ENCODE assay signal across 1 cellular context in the genomic region with DNA sequence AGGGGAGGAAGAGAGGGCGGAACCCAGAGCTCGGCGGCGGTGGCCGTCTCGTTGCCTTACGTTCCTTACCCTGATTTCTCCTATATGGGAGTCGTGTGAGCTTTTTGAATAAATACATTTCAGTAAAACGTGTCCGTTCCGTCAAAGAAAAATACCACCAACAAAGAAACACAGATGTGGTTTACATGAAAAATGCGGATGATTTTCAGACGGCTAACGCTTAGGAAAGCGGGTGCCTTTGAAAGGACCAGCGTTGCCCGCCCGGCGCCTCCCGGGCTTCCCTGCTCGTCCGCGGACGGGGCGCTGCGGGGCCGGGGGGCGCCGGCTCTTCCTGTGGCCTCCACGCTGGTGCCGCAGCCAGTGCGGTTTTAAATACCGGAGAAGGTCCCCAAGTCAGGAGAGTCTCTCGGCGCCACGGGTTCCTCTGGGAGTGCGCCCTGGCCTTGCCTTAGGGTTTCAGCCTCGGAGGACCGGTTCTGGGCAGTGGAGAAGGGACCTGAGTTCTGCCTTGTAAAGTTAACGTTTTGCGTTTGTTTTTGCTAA.
A peak's percentile ranks its signal among the peaks of the same experiment; 100 is the strongest.
TF ChIP-seq lines count a peak whose summit lies in the region.

No MANE protein-coding gene starts in this region.

TF ChIP-seq in HepG2, 621 proteins besides CTCF, POLR2A, EP300 and RAD21 (continues in another document):
- TF ChIP-seq SALL2 (CRISPR knock-in tag; IDR thresholded peaks at IDR 0.05) (no peak), NR2F1 (CRISPR knock-in tag; IDR thresholded peaks at IDR 0.05) (no peak), ZNF619 (CRISPR knock-in tag; IDR thresholded peaks at IDR 0.05) (no peak), ZNF101 (CRISPR knock-in tag; IDR thresholded peaks at IDR 0.05; ENCODE audit: borderline replicate concordance, low read depth) (no peak), ZNF264 (CRISPR knock-in tag; IDR thresholded peaks at IDR 0.05) (no peak), ZNF782 (CRISPR knock-in tag; IDR thresholded peaks at IDR 0.05; ENCODE audit: borderline replicate concordance) (no peak), CHD2 (IDR thresholded peaks at IDR 0.05; ENCODE audit: low read depth, low read length) (no peak), MBD4 (IDR thresholded peaks at IDR 0.05; ENCODE audit: borderline replicate concordance, low read length) (no peak), MAZ (IDR thresholded peaks at IDR 0.05; ENCODE audit: borderline replicate concordance, low read depth, low read length) (no peak), MAZ (CRISPR knock-in tag; IDR thresholded peaks at IDR 0.05; ENCODE audit: low read depth) (no peak), NCOA1 (CRISPR knock-in tag; IDR thresholded peaks at IDR 0.05) (no peak), AGO2 (optimal IDR thresholded peaks at IDR 0.05; ENCODE audit: low read depth, low read length) (peak; percentile 68), RARA (CRISPR knock-in tag; IDR thresholded peaks at IDR 0.05) (no peak), TFE3 (CRISPR knock-in tag; IDR thresholded peaks at IDR 0.05) (no peak), FLYWCH1 (CRISPR knock-in tag; IDR thresholded peaks at IDR 0.05) (no peak), ZNF335 (CRISPR knock-in tag; IDR thresholded peaks at IDR 0.05) (peak; percentile 93), ZIK1 (CRISPR knock-in tag; IDR thresholded peaks at IDR 0.05; ENCODE audit: borderline replicate concordance, low read depth) (no peak), MTERF4 (CRISPR knock-in tag; IDR thresholded peaks at IDR 0.05) (no peak), ZFY (CRISPR knock-in tag; IDR thresholded peaks at IDR 0.05) (no peak; the same call in 1 of the 2 replicates), ZBTB42 (CRISPR knock-in tag; IDR thresholded peaks at IDR 0.05) (no peak), SAFB2 (CRISPR knock-in tag; IDR thresholded peaks at IDR 0.05; ENCODE audit: borderline replicate concordance, low read depth) (no peak), TRIM24 (CRISPR knock-in tag; IDR thresholded peaks at IDR 0.05) (no peak), BCL6 (CRISPR knock-in tag; IDR thresholded peaks at IDR 0.05) (no peak), KLF15 (CRISPR knock-in tag; IDR thresholded peaks at IDR 0.05; ENCODE audit: borderline replicate concordance) (no peak), SOX6 (IDR thresholded peaks at IDR 0.05) (no peak), SOX6 (CRISPR knock-in tag; IDR thresholded peaks at IDR 0.05) (no peak), ZNF407 (CRISPR knock-in tag; IDR thresholded peaks at IDR 0.05; ENCODE audit: not compliant biosample characterization) (no peak), RBM39 (IDR thresholded peaks at IDR 0.05; ENCODE audit: low read depth, low read length, poor library complexity, severe bottlenecking) (no peak)
- TF ChIP-seq, protein P1, sequence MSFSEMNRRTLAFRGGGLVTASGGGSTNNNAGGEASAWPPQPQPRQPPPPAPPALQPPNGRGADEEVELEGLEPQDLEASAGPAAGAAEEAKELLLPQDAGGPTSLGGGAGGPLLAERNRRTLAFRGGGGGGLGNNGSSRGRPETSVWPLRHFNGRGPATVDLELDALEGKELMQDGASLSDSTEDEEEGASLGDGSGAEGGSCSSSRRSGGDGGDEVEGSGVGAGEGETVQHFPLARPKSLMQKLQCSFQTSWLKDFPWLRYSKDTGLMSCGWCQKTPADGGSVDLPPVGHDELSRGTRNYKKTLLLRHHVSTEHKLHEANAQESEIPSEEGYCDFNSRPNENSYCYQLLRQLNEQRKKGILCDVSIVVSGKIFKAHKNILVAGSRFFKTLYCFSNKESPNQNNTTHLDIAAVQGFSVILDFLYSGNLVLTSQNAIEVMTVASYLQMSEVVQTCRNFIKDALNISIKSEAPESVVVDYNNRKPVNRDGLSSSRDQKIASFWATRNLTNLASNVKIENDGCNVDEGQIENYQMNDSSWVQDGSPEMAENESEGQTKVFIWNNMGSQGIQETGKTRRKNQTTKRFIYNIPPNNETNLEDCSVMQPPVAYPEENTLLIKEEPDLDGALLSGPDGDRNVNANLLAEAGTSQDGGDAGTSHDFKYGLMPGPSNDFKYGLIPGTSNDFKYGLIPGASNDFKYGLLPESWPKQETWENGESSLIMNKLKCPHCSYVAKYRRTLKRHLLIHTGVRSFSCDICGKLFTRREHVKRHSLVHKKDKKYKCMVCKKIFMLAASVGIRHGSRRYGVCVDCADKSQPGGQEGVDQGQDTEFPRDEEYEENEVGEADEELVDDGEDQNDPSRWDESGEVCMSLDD (CRISPR knock-in tag; IDR thresholded peaks at IDR 0.05; ENCODE audit: borderline replicate concordance): no peak
- TF ChIP-seq, protein P2, sequence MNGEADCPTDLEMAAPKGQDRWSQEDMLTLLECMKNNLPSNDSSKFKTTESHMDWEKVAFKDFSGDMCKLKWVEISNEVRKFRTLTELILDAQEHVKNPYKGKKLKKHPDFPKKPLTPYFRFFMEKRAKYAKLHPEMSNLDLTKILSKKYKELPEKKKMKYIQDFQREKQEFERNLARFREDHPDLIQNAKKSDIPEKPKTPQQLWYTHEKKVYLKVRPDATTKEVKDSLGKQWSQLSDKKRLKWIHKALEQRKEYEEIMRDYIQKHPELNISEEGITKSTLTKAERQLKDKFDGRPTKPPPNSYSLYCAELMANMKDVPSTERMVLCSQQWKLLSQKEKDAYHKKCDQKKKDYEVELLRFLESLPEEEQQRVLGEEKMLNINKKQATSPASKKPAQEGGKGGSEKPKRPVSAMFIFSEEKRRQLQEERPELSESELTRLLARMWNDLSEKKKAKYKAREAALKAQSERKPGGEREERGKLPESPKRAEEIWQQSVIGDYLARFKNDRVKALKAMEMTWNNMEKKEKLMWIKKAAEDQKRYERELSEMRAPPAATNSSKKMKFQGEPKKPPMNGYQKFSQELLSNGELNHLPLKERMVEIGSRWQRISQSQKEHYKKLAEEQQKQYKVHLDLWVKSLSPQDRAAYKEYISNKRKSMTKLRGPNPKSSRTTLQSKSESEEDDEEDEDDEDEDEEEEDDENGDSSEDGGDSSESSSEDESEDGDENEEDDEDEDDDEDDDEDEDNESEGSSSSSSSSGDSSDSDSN (CRISPR knock-in tag; IDR thresholded peaks at IDR 0.05): peak; percentile 37; the same call in 1 of the 2 replicates
- TF ChIP-seq, protein P3, sequence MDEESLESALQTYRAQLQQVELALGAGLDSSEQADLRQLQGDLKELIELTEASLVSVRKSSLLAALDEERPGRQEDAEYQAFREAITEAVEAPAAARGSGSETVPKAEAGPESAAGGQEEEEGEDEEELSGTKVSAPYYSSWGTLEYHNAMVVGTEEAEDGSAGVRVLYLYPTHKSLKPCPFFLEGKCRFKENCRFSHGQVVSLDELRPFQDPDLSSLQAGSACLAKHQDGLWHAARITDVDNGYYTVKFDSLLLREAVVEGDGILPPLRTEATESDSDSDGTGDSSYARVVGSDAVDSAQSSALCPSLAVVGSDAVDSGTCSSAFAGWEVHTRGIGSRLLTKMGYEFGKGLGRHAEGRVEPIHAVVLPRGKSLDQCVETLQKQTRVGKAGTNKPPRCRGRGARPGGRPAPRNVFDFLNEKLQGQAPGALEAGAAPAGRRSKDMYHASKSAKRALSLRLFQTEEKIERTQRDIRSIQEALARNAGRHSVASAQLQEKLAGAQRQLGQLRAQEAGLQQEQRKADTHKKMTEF (CRISPR knock-in tag; IDR thresholded peaks at IDR 0.05): no peak; the same call in 1 of the 2 replicates
- TF ChIP-seq, protein P4, sequence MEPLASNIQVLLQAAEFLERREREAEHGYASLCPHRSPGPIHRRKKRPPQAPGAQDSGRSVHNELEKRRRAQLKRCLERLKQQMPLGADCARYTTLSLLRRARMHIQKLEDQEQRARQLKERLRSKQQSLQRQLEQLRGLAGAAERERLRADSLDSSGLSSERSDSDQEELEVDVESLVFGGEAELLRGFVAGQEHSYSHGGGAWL (CRISPR knock-in tag; IDR thresholded peaks at IDR 0.05): 0 out of 2 replicates have a peak, but pooled peaks have one; percentile 15
- TF ChIP-seq, protein P5, sequence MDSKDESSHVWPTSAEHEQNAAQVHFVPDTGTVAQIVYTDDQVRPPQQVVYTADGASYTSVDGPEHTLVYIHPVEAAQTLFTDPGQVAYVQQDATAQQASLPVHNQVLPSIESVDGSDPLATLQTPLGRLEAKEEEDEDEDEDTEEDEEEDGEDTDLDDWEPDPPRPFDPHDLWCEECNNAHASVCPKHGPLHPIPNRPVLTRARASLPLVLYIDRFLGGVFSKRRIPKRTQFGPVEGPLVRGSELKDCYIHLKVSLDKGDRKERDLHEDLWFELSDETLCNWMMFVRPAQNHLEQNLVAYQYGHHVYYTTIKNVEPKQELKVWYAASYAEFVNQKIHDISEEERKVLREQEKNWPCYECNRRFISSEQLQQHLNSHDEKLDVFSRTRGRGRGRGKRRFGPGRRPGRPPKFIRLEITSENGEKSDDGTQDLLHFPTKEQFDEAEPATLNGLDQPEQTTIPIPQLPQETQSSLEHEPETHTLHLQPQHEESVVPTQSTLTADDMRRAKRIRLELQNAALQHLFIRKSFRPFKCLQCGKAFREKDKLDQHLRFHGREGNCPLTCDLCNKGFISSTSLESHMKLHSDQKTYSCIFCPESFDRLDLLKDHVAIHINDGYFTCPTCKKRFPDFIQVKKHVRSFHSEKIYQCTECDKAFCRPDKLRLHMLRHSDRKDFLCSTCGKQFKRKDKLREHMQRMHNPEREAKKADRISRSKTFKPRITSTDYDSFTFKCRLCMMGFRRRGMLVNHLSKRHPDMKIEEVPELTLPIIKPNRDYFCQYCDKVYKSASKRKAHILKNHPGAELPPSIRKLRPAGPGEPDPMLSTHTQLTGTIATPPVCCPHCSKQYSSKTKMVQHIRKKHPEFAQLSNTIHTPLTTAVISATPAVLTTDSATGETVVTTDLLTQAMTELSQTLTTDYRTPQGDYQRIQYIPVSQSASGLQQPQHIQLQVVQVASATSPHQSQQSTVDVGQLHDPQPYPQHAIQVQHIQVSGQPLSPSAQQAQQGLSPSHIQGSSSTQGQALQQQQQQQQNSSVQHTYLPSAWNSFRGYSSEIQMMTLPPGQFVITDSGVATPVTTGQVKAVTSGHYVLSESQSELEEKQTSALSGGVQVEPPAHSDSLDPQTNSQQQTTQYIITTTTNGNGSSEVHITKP (CRISPR knock-in tag; IDR thresholded peaks at IDR 0.05; ENCODE audit: low read depth): no peak
